In the genomic region with DNA sequence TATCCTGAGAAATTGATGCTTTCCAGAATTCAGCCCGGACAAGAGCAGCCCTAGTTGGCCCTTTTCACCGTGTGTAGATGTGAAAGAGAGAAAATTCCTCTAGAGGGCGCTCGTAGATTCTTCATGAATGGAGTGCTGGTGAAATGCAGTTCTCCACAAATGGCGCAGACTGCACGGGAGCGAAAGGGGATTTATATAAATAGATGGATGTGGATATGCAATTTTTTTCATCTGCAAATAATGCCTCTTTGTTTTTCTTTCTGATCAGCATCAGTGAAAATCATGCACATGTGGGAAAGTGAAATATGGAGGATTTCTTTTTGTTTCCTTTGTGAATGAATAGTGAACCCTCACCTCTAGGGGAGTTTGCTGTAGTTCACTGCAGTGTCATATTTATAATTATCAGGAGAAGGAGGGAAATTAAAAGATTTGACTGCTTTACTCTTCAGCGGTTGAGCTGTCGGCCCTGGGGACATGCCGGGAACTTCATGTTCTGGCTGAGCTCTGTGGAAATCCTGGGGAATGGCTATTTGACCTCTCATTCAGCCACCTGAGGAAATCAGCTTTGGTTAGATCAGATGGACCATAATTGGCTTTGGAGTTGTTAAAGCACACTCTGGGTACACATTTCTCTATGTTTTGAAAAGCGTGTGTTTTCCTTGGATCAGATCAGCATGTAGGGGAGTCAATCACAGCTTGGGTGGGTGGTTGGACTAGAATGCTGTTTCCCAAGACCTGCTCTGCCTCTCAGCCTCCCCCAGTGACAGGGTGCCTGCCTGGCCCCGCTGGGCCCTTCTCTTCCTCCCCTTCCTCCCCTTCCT, we compare ENCODE assay signal across 8 cellular contexts.
A peak's percentile ranks its signal among the peaks of the same experiment; 100 is the strongest.
DNase-seq lines count a peak whose midpoint lies in the region; ATAC-seq and TF ChIP-seq lines count a peak whose summit lies in the region.

No MANE protein-coding gene starts in this region.

- no peak for TF ChIP-seq POLR2A in upper lobe of left lung (IDR thresholded peaks at IDR 0.05)

- CTCF ChIA-PET in RWPE1 (lab: Yijun Ruan, JAX): interaction anchor here (0.6 to 1.0 kb wide), 5 partner anchors 11 to 239 kb away, joined by 3 to 7 read pairs (median 4); no protein-coding TSS in a partner anchor

- H3K27ac ChIP-seq in RWPE1: no peak overlapping the region
- H3K27ac ChIP-seq in lung (ENCODE audit: low read depth in 1 of 2, low read length in 1 of 2): no peak overlapping the region
- H3K27ac ChIP-seq in upper lobe of left lung: no peak overlapping the region

- H3K27me3 ChIP-seq in MG63: no peaks in the 10 kb centered on the region
- H3K27me3 ChIP-seq in lung (ENCODE audit: control insufficient read depth, insufficient read depth): no peaks in the 10 kb centered on the region
- no peaks in the 10 kb centered on the region for H3K27me3 ChIP-seq in upper lobe of left lung

- 27 to 33% methylated on average over 12 of the region's 12 CpGs for WGBS in lung, 2 donors
- 27 to 30% methylated on average over 12 of the region's 12 CpGs for WGBS in upper lobe of left lung, 2 donors

- ATAC-seq in HG02610 (IDR thresholded peaks at IDR 0.05; ENCODE audit: unreplicated experiment) (peak; percentile 65), lung (ENCODE audit: insufficient read depth, low FRiP score) (peak; percentile 83), upper lobe of left lung (ENCODE audit: low FRiP score in 2 of 2) (peak; percentile 35 to 89)

- peak; percentile 84 for DNase-seq in Ammon's horn (ENCODE audit: low spot score)
- peak; percentile 11 for DNase-seq in MG63
- DNase-seq in RWPE1 (ENCODE audit: low spot score): peak; percentile 63
- peak; percentile 57 to 76 for DNase-seq in dermis microvascular lymphatic vessel endothelial cell (ENCODE audit: low read depth in 2 of 2)
- no peak for DNase-seq in lung (ENCODE audit: low spot score)
- peak in 1 of 2 donors; percentile 25 for DNase-seq in upper lobe of left lung

- H3K4me1 ChIP-seq in lung (ENCODE audit: control insufficient read depth in 2 of 2, insufficient read depth in 2 of 2, low read length in 2 of 2): peaks cover 0 to 2% of the 10 kb centered on the region in 2 donors
- H3K4me1 ChIP-seq in upper lobe of left lung: peaks cover 0 to 9% (median 3%) of the 10 kb centered on the region in 4 donors

- no peak for TF ChIP-seq EP300 in upper lobe of left lung (IDR thresholded peaks at IDR 0.05)

- H3K36me3 ChIP-seq in MG63 (no peaks in the 10 kb centered on the region), lung (ENCODE audit: control insufficient read depth in 2 of 2, insufficient read depth in 2 of 2, low read length in 2 of 2) (no peaks in the 10 kb centered on the region), upper lobe of left lung (no peaks in the 10 kb centered on the region)

- no peaks in the 10 kb centered on the region; the same call in 1 of the 2 replicates for H3K9me3 ChIP-seq in MG63
- peaks cover 0 to 3% of the 10 kb centered on the region in 2 donors for H3K9me3 ChIP-seq in lung (ENCODE audit: control insufficient read depth in 2 of 2, insufficient read depth in 1 of 2, low read length in 1 of 2)
- no peaks in the 10 kb centered on the region for H3K9me3 ChIP-seq in upper lobe of left lung

- H3K4me3 ChIP-seq in GM12875 (ENCODE audit: low read depth, low read length): peak overlapping the region; percentile 7
- no peak overlapping the region for H3K4me3 ChIP-seq in MG63
- H3K4me3 ChIP-seq in lung: no peak overlapping the region
- no peak overlapping the region for H3K4me3 ChIP-seq in upper lobe of left lung

- TF ChIP-seq CTCF in GM12875 (IDR thresholded peaks at IDR 0.05; ENCODE audit: borderline replicate concordance, insufficient read depth, low read depth, low read length) (peak; percentile 53; the same call in 1 of the 2 replicates), RWPE1 (conservative IDR thresholded peaks at IDR 0.05; ENCODE audit: low read depth) (peak; percentile 71), lung (IDR thresholded peaks at IDR 0.05; ENCODE audit: control extremely low read depth, extremely low read depth) (peak; percentile 49), upper lobe of left lung (IDR thresholded peaks at IDR 0.05) (peak; percentile 24 to 64 (median 51))

- POLR2A ChIA-PET in RWPE1 (lab: Yijun Ruan, JAX; ENCODE audit: low non-redundant PET): no interaction called here
